8 cellular contexts compared by ENCODE assay signal in genomic region chr1:58816072-58816746, GRCh38. TPM values are rescaled to one million over a fixed set of nuclear protein-coding genes. Genes with fewer than 3 reads are reported as not detected.
DNase-seq lines count a peak whose midpoint lies in the region; ATAC-seq and TF ChIP-seq lines count a peak whose summit lies in the region.

No MANE protein-coding gene starts in this region.

- H3K79me2 ChIP-seq in DND-41 (ENCODE audit: insufficient read depth, low read length) (no peaks in the 10 kb centered on the region), fibroblast of lung (ENCODE audit: control insufficient read depth, insufficient read depth, low read length) (no peaks in the 10 kb centered on the region)

- H3K4me1 ChIP-seq in DND-41 (ENCODE audit: insufficient read depth, low read length) (peaks cover 17% of the 10 kb centered on the region), fibroblast of lung (ENCODE audit: control insufficient read depth, extremely low read depth, insufficient read depth, low read length) (peaks cover 25% of the 10 kb centered on the region)

- H3K4me3 Mint-ChIP-seq in IgD-negative memory B cell = peak overlapping the region; percentile 91 to 99 (median 95)
- H3K4me3 Mint-ChIP-seq in naive thymus-derived CD8-positive, alpha-beta T cell = peak overlapping the region; percentile 85 to 94 (median 90)
- H3K4me3 Mint-ChIP-seq in stimulated activated memory B cell treated with anti-CD40 and anti-IgM and Interleukin-4, amounts not matched to agents 10 μg/mL and 1 μg/mL and 100 μg/mL, for 72 hours = peak overlapping the region; percentile 91

- ATAC-seq in DND-41 (ENCODE audit: insufficient read depth, low read depth) (peak; percentile 97), GM21619 (IDR thresholded peaks at IDR 0.05; ENCODE audit: unreplicated experiment) (peak; percentile 85)
- ATAC-seq in naive thymus-derived CD8-positive, alpha-beta T cell = peak; percentile 79 to 89
- peak; percentile 94 for ATAC-seq in stimulated activated memory B cell treated with anti-CD40 and anti-IgM and Interleukin-4, amounts not matched to agents 10 μg/mL and 1 μg/mL and 100 μg/mL, for 72 hours

- H3K4me2 ChIP-seq in DND-41 (ENCODE audit: insufficient read depth, low read length) = peak overlapping the region; percentile 91
- peak overlapping the region; percentile 93 for H3K4me2 ChIP-seq in fibroblast of lung (ENCODE audit: extremely low read depth, insufficient read depth, low read length)

- H3K9me3 Mint-ChIP-seq in IgD-negative memory B cell = no peaks in the 10 kb centered on the region
- H3K9me3 Mint-ChIP-seq in naive thymus-derived CD8-positive, alpha-beta T cell = no peaks in the 10 kb centered on the region
- no peaks in the 10 kb centered on the region for H3K9me3 Mint-ChIP-seq in stimulated activated memory B cell treated with anti-CD40 and anti-IgM and Interleukin-4, amounts not matched to agents 10 μg/mL and 1 μg/mL and 100 μg/mL, for 72 hours

- H3K36me3 Mint-ChIP-seq in IgD-negative memory B cell = no peaks in the 10 kb centered on the region
- no peaks in the 10 kb centered on the region for H3K36me3 Mint-ChIP-seq in naive thymus-derived CD8-positive, alpha-beta T cell
- H3K36me3 Mint-ChIP-seq in stimulated activated memory B cell treated with anti-CD40 and anti-IgM and Interleukin-4, amounts not matched to agents 10 μg/mL and 1 μg/mL and 100 μg/mL, for 72 hours = no peaks in the 10 kb centered on the region

- H4K20me1 ChIP-seq in DND-41 (ENCODE audit: insufficient read depth, low read length) (no peaks in the 10 kb centered on the region), fibroblast of lung (ENCODE audit: control insufficient read depth, extremely low read depth, insufficient read depth, low read length) (no peaks in the 10 kb centered on the region)

- no peaks in the 10 kb centered on the region for H3K27me3 Mint-ChIP-seq in IgD-negative memory B cell
- no peaks in the 10 kb centered on the region for H3K27me3 Mint-ChIP-seq in naive thymus-derived CD8-positive, alpha-beta T cell
- no peaks in the 10 kb centered on the region for H3K27me3 Mint-ChIP-seq in stimulated activated memory B cell treated with anti-CD40 and anti-IgM and Interleukin-4, amounts not matched to agents 10 μg/mL and 1 μg/mL and 100 μg/mL, for 72 hours

- peak overlapping the region; percentile 89 to 95 (median 95) for H3K27ac Mint-ChIP-seq in IgD-negative memory B cell
- peak overlapping the region; percentile 86 to 94 (median 90) for H3K27ac Mint-ChIP-seq in naive thymus-derived CD8-positive, alpha-beta T cell
- H3K27ac Mint-ChIP-seq in stimulated activated memory B cell treated with anti-CD40 and anti-IgM and Interleukin-4, amounts not matched to agents 10 μg/mL and 1 μg/mL and 100 μg/mL, for 72 hours = peak overlapping the region; percentile 94

- DNase-seq in DND-41 (peak; percentile 89), RKO (ENCODE audit: low spot score) (peak; percentile 94), fibroblast of lung (ENCODE audit: low read depth in 2 of 2) (peak; percentile 89 to 91)
- DNase-seq in activated T-helper 1 cell treated with anti-CD3 and anti-CD28 coated beads, Interleukin-2, amount 50 U/mL, for 16 hours (ENCODE audit: low read depth in 1 of 2, low spot score in 1 of 2) = peak; percentile 69 to 71
- peak; percentile 58 to 86 (median 72) for DNase-seq in naive thymus-derived CD8-positive, alpha-beta T cell

- peak overlapping the region; percentile 95 for H3K9ac ChIP-seq in DND-41 (ENCODE audit: low read depth, low read length)
- peak overlapping the region; percentile 82 for H3K9ac ChIP-seq in fibroblast of lung (ENCODE audit: insufficient read depth, low read length)

- peak overlapping the region; percentile 51 to 69 for H3K4me3 ChIP-seq in DND-41 (ENCODE audit: low read depth in 1 of 2, low read length in 2 of 2)
- H3K4me3 ChIP-seq in fibroblast of lung (replicated peaks in 1 of 4; ENCODE audit: control extremely low read depth in 1 of 4, insufficient read depth in 1 of 4, low read depth in 3 of 4, low read length in 4 of 4) = peak overlapping the region; percentile 59 to 67 (median 62)

- H3K4me1 Mint-ChIP-seq in IgD-negative memory B cell = peaks cover 30 to 32% (median 30%) of the 10 kb centered on the region in 3 donors
- H3K4me1 Mint-ChIP-seq in naive thymus-derived CD8-positive, alpha-beta T cell = peaks cover 18 to 57% (median 41%) of the 10 kb centered on the region in 4 donors
- H3K4me1 Mint-ChIP-seq in stimulated activated memory B cell treated with anti-CD40 and anti-IgM and Interleukin-4, amounts not matched to agents 10 μg/mL and 1 μg/mL and 100 μg/mL, for 72 hours = peaks cover 56% of the 10 kb centered on the region

- H2AFZ ChIP-seq in DND-41 (ENCODE audit: low read depth, low read length) (peak overlapping the region; percentile 99), fibroblast of lung (ENCODE audit: low read length) (peak overlapping the region; percentile 70)

- H3K36me3 ChIP-seq in DND-41 (ENCODE audit: insufficient read depth, low read length) = no peaks in the 10 kb centered on the region
- no peaks in the 10 kb centered on the region for H3K36me3 ChIP-seq in fibroblast of lung (ENCODE audit: control insufficient read depth, insufficient read depth, low read length)

- peak overlapping the region; percentile 98 for H3K27ac ChIP-seq in DND-41 (ENCODE audit: low read length)
- peak overlapping the region; percentile 97 for H3K27ac ChIP-seq in fibroblast of lung (ENCODE audit: insufficient read depth, low read length)

- POLR2A ChIA-PET in naive thymus-derived CD8-positive, alpha-beta T cell (lab: Charles Lee) = interaction anchor here (1.0 to 3.6 kb wide), 4 partner anchors 30 to 152 kb away, joined by 3 to 31 read pairs (median 3); partner anchors contain the start of gene JUN

- TF ChIP-seq CTCF in DND-41 (IDR thresholded peaks at IDR 0.05; ENCODE audit: borderline replicate concordance, extremely low read depth, low read length, poor library complexity, severe bottlenecking) (peak; percentile 46), fibroblast of lung (conservative IDR thresholded peaks at IDR 0.05 in 1 of 2, IDR thresholded peaks at IDR 0.05 in 1 of 2; ENCODE audit: low read depth in 1 of 2, low read length in 2 of 2) (no peak)

- H3K9me3 ChIP-seq in DND-41 (ENCODE audit: insufficient read depth, low read length, severe bottlenecking) (no peaks in the 10 kb centered on the region), fibroblast of lung (ENCODE audit: control insufficient read depth, insufficient read depth, low read depth, low read length) (no peaks in the 10 kb centered on the region)

- H3K27me3 ChIP-seq in DND-41 (ENCODE audit: insufficient read depth, low read length, poor library complexity) (no peaks in the 10 kb centered on the region), fibroblast of lung (ENCODE audit: control insufficient read depth, insufficient read depth, low read length) (no peaks in the 10 kb centered on the region)

RNA-seq across cellular contexts. Expression of gene JUN, which starts 32.4 kb away (rescaled TPM):
- polyA plus RNA-seq in IgD-negative memory B cell (217 TPM), fibroblast of lung (22.6 and 73.7 TPM in 2 replicates)
- total RNA-seq in fibroblast of lung = 112 and 145 TPM in 2 replicates
- 39.2 and 112 TPM in 2 replicates for polyA plus RNA-seq in fibroblast of lung (2012)
- polyA minus RNA-seq in fibroblast of lung (ENCODE audit: low replicate concordance) = 34.1 and 57.9 TPM in 2 replicates
- 10 to 100 TPM; 38.2 to 40.0 TPM for total RNA-seq in naive thymus-derived CD8-positive, alpha-beta T cell
- polyA plus RNA-seq in naive thymus-derived CD8-positive, alpha-beta T cell = 10 to 100 TPM; 30.7 to 59.4 (median 32.0) TPM

Comparison
In these comparisons a context has a peak if more than half of its experiments do, and no peak if none do; other contexts are left out.
1. Peak in every context shown above with its lines: DNase-seq, ATAC-seq, H3K4me3 ChIP-seq and H3K27ac ChIP-seq.